Comparison of ENCODE assay signal across 37 cellular contexts in the genomic region with DNA sequence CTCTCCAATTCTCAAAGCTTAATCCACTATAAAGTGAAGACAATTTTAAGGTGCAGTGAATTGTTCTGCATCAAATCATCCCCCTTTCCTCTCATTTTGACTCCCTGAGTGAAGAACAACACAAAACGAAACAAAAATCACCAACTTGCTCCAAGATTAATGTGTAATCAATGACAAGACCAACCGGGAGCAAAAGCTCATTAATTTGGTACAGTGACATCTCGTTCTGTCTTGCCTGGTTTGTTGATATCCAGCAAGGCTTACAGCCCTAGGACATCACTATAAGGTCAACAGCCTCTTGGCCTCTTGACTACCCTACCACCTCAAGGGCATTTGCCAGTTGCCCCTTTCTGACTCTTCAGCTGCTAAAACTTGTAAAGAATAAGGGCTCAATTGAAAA.
DNase-seq lines count a peak whose midpoint lies in the region; ATAC-seq, FAIRE-seq and TF ChIP-seq lines count a peak whose summit lies in the region.
"Had no signal": no experiment of that assay in that cellular context is flagged by ENCODE, and none has a peak within 500 bp of the region (broad histone marks: within the 10 kb centered on the region; RNA-seq: fewer than 3 reads in every experiment).

No MANE protein-coding gene starts in this region.

- peak overlapping the region; percentile 42 for H3K27ac ChIP-seq in cardiac muscle cell
- H3K27ac ChIP-seq in right atrium auricular region = no peak overlapping the region
- H3K27ac ChIP-seq in body of pancreas = peak overlapping the region in 3 of 4 donors; percentile 6 to 56 (median 33)
- H3K27ac ChIP-seq: 22Rv1; A549; BLaER1; BLaER1 treated with 17β-estradiol and CSF1 and Interleukin-3, amounts not matched to agents 10 nM and 100 nM; C4-2B had no signal

- no peak overlapping the region for H3K4me3 Mint-ChIP-seq in endothelial cell (ENCODE audit: unreplicated experiment)
- H3K4me3 Mint-ChIP-seq: B cell; CD14-positive monocyte; CD4-positive, alpha-beta memory T cell; CD4-positive, alpha-beta T cell; CD4-positive, CD25-positive, alpha-beta regulatory T cell; CD8-positive, alpha-beta T cell had no signal

- ATAC-seq in body of pancreas = no peak
- ATAC-seq: A549; CD8-positive, alpha-beta T cell had no signal

- H3K4me1 Mint-ChIP-seq in endothelial cell (ENCODE audit: unreplicated experiment) = no peaks in the 10 kb centered on the region
- H3K4me1 Mint-ChIP-seq: B cell; CD14-positive monocyte; CD4-positive, alpha-beta memory T cell; CD4-positive, CD25-positive, alpha-beta regulatory T cell; CD8-positive, alpha-beta memory T cell had no signal

- 5 to 17% methylated on average over 3 of the region's 3 CpGs for WGBS in body of pancreas, 2 donors

- H3K9me2 ChIP-seq in Loucy (replicated peaks; ENCODE audit: low read depth, low read length) = no peaks in the 10 kb centered on the region

- no peak for TF ChIP-seq CTCF in cardiac muscle cell (IDR thresholded peaks at IDR 0.05; ENCODE audit: low read depth, low read length)
- no peak for TF ChIP-seq CTCF in right atrium auricular region (IDR thresholded peaks at IDR 0.05)
- TF ChIP-seq CTCF in Loucy (conservative IDR thresholded peaks at IDR 0.05; ENCODE audit: low read length) = no peak
- TF ChIP-seq CTCF in body of pancreas (IDR thresholded peaks at IDR 0.05) = no peak
- TF ChIP-seq CTCF in endothelial cell (IDR thresholded peaks at IDR 0.05; ENCODE audit: unreplicated experiment) = no peak

- no peaks in the 10 kb centered on the region for H3K79me2 ChIP-seq in Loucy (ENCODE audit: insufficient read depth, low read length)

- H3K9me3 ChIP-seq in cardiac muscle cell (ENCODE audit: low read depth) (no peaks in the 10 kb centered on the region), right atrium auricular region (no peaks in the 10 kb centered on the region), Loucy (ENCODE audit: insufficient read depth, low read depth, low read length) (no peaks in the 10 kb centered on the region), body of pancreas (no peaks in the 10 kb centered on the region)
- H3K9me3 ChIP-seq: A549, BE2C, Caco-2 had no signal

- peaks cover 11% of the 10 kb centered on the region for H3K4me1 ChIP-seq in cardiac muscle cell (ENCODE audit: low read depth)
- H3K4me1 ChIP-seq in right atrium auricular region = no peaks in the 10 kb centered on the region
- no peaks in the 10 kb centered on the region for H3K4me1 ChIP-seq in Loucy (ENCODE audit: insufficient read depth, low read length, poor library complexity, severe bottlenecking)
- H3K4me1 ChIP-seq in body of pancreas = no peaks in the 10 kb centered on the region
- H3K4me1 ChIP-seq: A549, BE2C, Caco-2 had no signal

- no peak overlapping the region for H3K27ac Mint-ChIP-seq in endothelial cell (ENCODE audit: unreplicated experiment)
- H3K27ac Mint-ChIP-seq: B cell; CD14-positive monocyte; CD4-positive, alpha-beta memory T cell; CD4-positive, alpha-beta T cell; CD4-positive, CD25-positive, alpha-beta regulatory T cell; CD8-positive, alpha-beta T cell had no signal

- intact Hi-C loops in body of pancreas (cut with DNase I) = no loop called here

- 0 out of 2 replicates have a peak overlapping the region, but pooled peaks have one; percentile 12 for H2AFZ ChIP-seq in Loucy (ENCODE audit: low read length)

- H3F3A ChIP-seq in Loucy (ENCODE audit: low read depth) = no peaks in the 10 kb centered on the region

- H3K27me3 ChIP-seq in cardiac muscle cell = no peaks in the 10 kb centered on the region
- no peaks in the 10 kb centered on the region for H3K27me3 ChIP-seq in right atrium auricular region
- no peaks in the 10 kb centered on the region for H3K27me3 ChIP-seq in Loucy (ENCODE audit: insufficient read depth, low read length, poor library complexity, severe bottlenecking)
- H3K27me3 ChIP-seq in body of pancreas = no peaks in the 10 kb centered on the region
- H3K27me3 ChIP-seq: BE2C; BLaER1; BLaER1 treated with 17β-estradiol and CSF1 and Interleukin-3, amounts not matched to agents 10 nM and 100 nM had no signal

- no peaks in the 10 kb centered on the region for H3K36me3 Mint-ChIP-seq in endothelial cell (ENCODE audit: low read depth, unreplicated experiment)
- H3K36me3 Mint-ChIP-seq: CD14-positive monocyte; CD4-positive, alpha-beta memory T cell; CD4-positive, CD25-positive, alpha-beta regulatory T cell; CD8-positive, alpha-beta memory T cell; CD8-positive, alpha-beta T cell had no signal

- no peaks in the 10 kb centered on the region for H4K20me1 ChIP-seq in Loucy (ENCODE audit: insufficient read depth, low read length, poor library complexity, severe bottlenecking)
- H4K20me1 ChIP-seq: BLaER1; BLaER1 treated with 17β-estradiol and CSF1 and Interleukin-3, amounts not matched to agents 10 nM and 100 nM had no signal

- no peaks in the 10 kb centered on the region for H3K9me3 Mint-ChIP-seq in endothelial cell (ENCODE audit: unreplicated experiment)
- H3K9me3 Mint-ChIP-seq: CD4-positive, alpha-beta T cell had no signal

- no peaks in the 10 kb centered on the region for H3K36me3 ChIP-seq in cardiac muscle cell
- H3K36me3 ChIP-seq in right atrium auricular region = no peaks in the 10 kb centered on the region
- no peaks in the 10 kb centered on the region for H3K36me3 ChIP-seq in Loucy (ENCODE audit: insufficient read depth, low read length)
- no peaks in the 10 kb centered on the region for H3K36me3 ChIP-seq in body of pancreas (replicated peaks in 1 of 2; ENCODE audit: insufficient read depth in 1 of 2, low read depth in 2 of 2)
- H3K36me3 ChIP-seq: BLaER1; BLaER1 treated with 17β-estradiol and CSF1 and Interleukin-3, amounts not matched to agents 10 nM and 100 nM had no signal

- H3K4me3 ChIP-seq in cardiac muscle cell (no peak overlapping the region), right atrium auricular region (no peak overlapping the region), Loucy (ENCODE audit: low read length, poor library complexity, severe bottlenecking) (no peak overlapping the region), body of pancreas (no peak overlapping the region)
- H3K4me3 ChIP-seq: A549; BLaER1; BLaER1 treated with 17β-estradiol and CSF1 and Interleukin-3, amounts not matched to agents 10 nM and 100 nM had no signal

- FAIRE-seq in GM19239 (lab: Jason Lieb, UNC) = peak; percentile 39
- FAIRE-seq: A204.1, A549, D721Med had no signal

- no peak overlapping the region for H3K4me2 ChIP-seq in Loucy (ENCODE audit: low read depth, low read length, poor library complexity, severe bottlenecking)
- H3K4me2 ChIP-seq: A549; BLaER1; BLaER1 treated with 17β-estradiol and CSF1 and Interleukin-3, amounts not matched to agents 10 nM and 100 nM had no signal

- TF ChIP-seq POLR2A in body of pancreas (IDR thresholded peaks at IDR 0.05) = no peak

- H3K9ac ChIP-seq in Loucy (ENCODE audit: low read depth, low read length, poor library complexity, severe bottlenecking) = no peak overlapping the region
- H3K9ac ChIP-seq: BLaER1; BLaER1 treated with 17β-estradiol and CSF1 and Interleukin-3, amounts not matched to agents 10 nM and 100 nM had no signal

- no peaks in the 10 kb centered on the region for H3K27me3 Mint-ChIP-seq in endothelial cell (ENCODE audit: unreplicated experiment)
- H3K27me3 Mint-ChIP-seq: B cell; CD4-positive, alpha-beta memory T cell; CD4-positive, alpha-beta T cell; CD4-positive, CD25-positive, alpha-beta regulatory T cell; CD8-positive, alpha-beta memory T cell had no signal

- no peak for DNase-seq in cardiac muscle cell (ENCODE audit: low read depth in 1 of 2, low spot score in 1 of 2)
- DNase-seq in right atrium auricular region (ENCODE audit: low spot score) = no peak
- no peak for DNase-seq in GM19239 (ENCODE audit: insufficient read length, low spot score)
- peak in 1 of 4 donors; percentile 13 for DNase-seq in body of pancreas
- no peak for DNase-seq in NCI-H345 treated with DMSO at 0.1 percent for 48 hours (lab: John Stamatoyannopoulos, UW; ENCODE audit: unreplicated experiment)
- DNase-seq in superior temporal gyrus (ENCODE audit: extremely low spot score) = no peak
- no peak for DNase-seq in endothelial cell (ENCODE audit: low spot score)
- DNase-seq: 8988T; ACHN; AML-193; BE2C; C1 segment of cervical spinal cord; Caco-2; Calu3; CD4-positive, alpha-beta memory T cell; CD4-positive, alpha-beta T cell; CD4-positive, CD25-positive, alpha-beta regulatory T cell; CD8-positive, alpha-beta memory T cell; CD8-positive, alpha-beta T cell; COR-L47; DMS 273 treated with DMSO at 0.1 percent for 48 hours; DMS153; DMS53; DMS79; DMS79 treated with DMSO at 0.1 percent for 48 hours; DND-41; EL had no signal

Comparison
In these comparisons a context has a peak if more than half of its experiments do, and no peak if none do; other contexts are left out.
1. H3K27ac ChIP-seq: peak in cardiac muscle cell (single experiment) and body of pancreas (3 of 4); none in right atrium auricular region (0 of 2).